Comparison of ENCODE assay signal across 8 cellular contexts in genomic region chr10:35563266-35563891, GRCh38. TPM values are rescaled to one million over a fixed set of nuclear protein-coding genes. Genes with fewer than 3 reads are reported as not detected.
DNase-seq lines count a peak whose midpoint lies in the region; ATAC-seq, FAIRE-seq and TF ChIP-seq lines count a peak whose summit lies in the region.

No MANE protein-coding gene starts in this region.

- no peak overlapping the region for H3K4me2 ChIP-seq in KMS-11

- POLR2A ChIA-PET in RWPE1 (lab: Yijun Ruan, JAX; ENCODE audit: low non-redundant PET) = no interaction called here

- intact Hi-C loops in adrenal gland (cut with DNase I) (loop anchor here in 1 of 2 donors (10.0 kb wide), 1 partner anchor 449 kb away; no protein-coding TSS in a partner anchor), right cardiac atrium (cut with DNase I) (loop anchor here in 2 of 4 donors (5.0 to 10.0 kb wide), 3 partner anchors 226 to 319 kb away; partner anchors contain the start of gene CCNY (in 2 of the 2))

- DNase-seq in AG10803 (ENCODE audit: low read depth) = peak; percentile 65
- peak; percentile 62 for DNase-seq in RWPE1 (ENCODE audit: low spot score)
- DNase-seq in adrenal gland = peak in 6 of 7 donors; percentile 36 to 79 (median 62)
- peak in 2 of 3 donors; percentile 50 to 71 for DNase-seq in right cardiac atrium
- peak; percentile 71 for DNase-seq in small intestine

- WGBS in adrenal gland, 4 donors = 41 to 48% (median 47%) methylated on average over 13 of the region's 13 CpGs
- 36% methylated on average over 13 of the region's 13 CpGs for WGBS in right cardiac atrium
- 38 to 42% (median 42%) methylated on average over 13 of the region's 13 CpGs for WGBS in small intestine, 3 donors

- H3K9me3 ChIP-seq in adrenal gland (replicated peaks in 1 of 3) (no peaks in the 10 kb centered on the region), right cardiac atrium (ENCODE audit: control insufficient read depth, low read length) (no peaks in the 10 kb centered on the region), small intestine (ENCODE audit: control insufficient read depth, low read depth) (no peaks in the 10 kb centered on the region)

- no peak for TF ChIP-seq POLR2A in adrenal gland (IDR thresholded peaks at IDR 0.05)

- H3K4me3 ChIP-seq in AG10803 (ENCODE audit: low read length) (no peak overlapping the region), KMS-11 (IDR thresholded peaks at IDR 0.05; ENCODE audit: insufficient read depth, low read depth, low read length) (no peak overlapping the region), adrenal gland (no peak overlapping the region), right cardiac atrium (ENCODE audit: low read length) (no peak overlapping the region), small intestine (ENCODE audit: low read depth in 1 of 2, low read length in 2 of 2) (no peak overlapping the region)

- CTCF ChIA-PET in RWPE1 (lab: Yijun Ruan, JAX) = interaction anchor here (0.6 to 2.1 kb wide), 25 partner anchors 8 to 1309 kb away, joined by 3 to 15 read pairs (median 4); no protein-coding TSS in a partner anchor

- ATAC-seq in GM18870 (IDR thresholded peaks at IDR 0.05; ENCODE audit: unreplicated experiment) = peak; percentile 58
- ATAC-seq in right cardiac atrium = peak; percentile 35 to 47
- ATAC-seq in HG03571 (IDR thresholded peaks at IDR 0.05; ENCODE audit: unreplicated experiment) = no peak

- peak; percentile 100 for TF ChIP-seq CTCF in AG10803 (conservative IDR thresholded peaks at IDR 0.05; ENCODE audit: low read length)
- TF ChIP-seq CTCF in KMS-11 (conservative IDR thresholded peaks at IDR 0.05; ENCODE audit: low read depth, low read length) = peak; percentile 100
- TF ChIP-seq CTCF in RWPE1 (conservative IDR thresholded peaks at IDR 0.05; ENCODE audit: low read depth) = peak; percentile 93
- peak; percentile 79 to 98 (median 92) for TF ChIP-seq CTCF in adrenal gland (IDR thresholded peaks at IDR 0.05)

- H3K36me3 ChIP-seq in KMS-11 (ENCODE audit: insufficient read depth) (no peaks in the 10 kb centered on the region), adrenal gland (replicated peaks in 1 of 2) (peaks cover 0 to 15% of the 10 kb centered on the region in 2 donors), small intestine (ENCODE audit: control insufficient read depth in 2 of 2, insufficient read depth in 2 of 2, low read length in 2 of 2) (peaks cover 0 to 8% of the 10 kb centered on the region in 2 donors)

- H3K27me3 ChIP-seq in KMS-11 (ENCODE audit: insufficient read depth, low read depth) = no peaks in the 10 kb centered on the region
- no peaks in the 10 kb centered on the region for H3K27me3 ChIP-seq in adrenal gland
- H3K27me3 ChIP-seq in right cardiac atrium (ENCODE audit: control insufficient read depth, insufficient read depth) = no peaks in the 10 kb centered on the region
- H3K27me3 ChIP-seq in small intestine (ENCODE audit: control insufficient read depth in 2 of 2, insufficient read depth in 2 of 2, low read length in 2 of 2) = no peaks in the 10 kb centered on the region

- no peaks in the 10 kb centered on the region for H4K20me1 ChIP-seq in KMS-11 (ENCODE audit: insufficient read depth)

- H3K27ac ChIP-seq in KMS-11 (no peak overlapping the region), RWPE1 (no peak overlapping the region), adrenal gland (no peak overlapping the region), right cardiac atrium (ENCODE audit: low read length) (peak overlapping the region; percentile 41), small intestine (ENCODE audit: low read depth in 1 of 2, low read length in 1 of 2) (no peak overlapping the region)

- no peak overlapping the region for H3K9ac ChIP-seq in KMS-11

- no peak for FAIRE-seq in small intestine (lab: Jason Lieb, UNC)

- H3K79me2 ChIP-seq in KMS-11 (ENCODE audit: insufficient read depth, low read depth) = no peaks in the 10 kb centered on the region

- H2AFZ ChIP-seq in KMS-11 (ENCODE audit: low read depth) = no peak overlapping the region

- no peaks in the 10 kb centered on the region for H3K4me1 ChIP-seq in KMS-11 (ENCODE audit: low read depth, poor library complexity, severe bottlenecking)
- peaks cover 4 to 16% of the 10 kb centered on the region in 2 donors for H3K4me1 ChIP-seq in adrenal gland (replicated peaks in 1 of 2)
- H3K4me1 ChIP-seq in right cardiac atrium (ENCODE audit: control insufficient read depth, insufficient read depth, low read length) = peaks cover 15% of the 10 kb centered on the region
- no peaks in the 10 kb centered on the region for H3K4me1 ChIP-seq in small intestine (ENCODE audit: control insufficient read depth in 2 of 2, insufficient read depth in 1 of 2, low read depth in 1 of 2, low read length in 1 of 2)

RNA-seq across cellular contexts. Expression of gene GJD4, which starts 41.8 kb away (rescaled TPM):
- total RNA-seq in adrenal gland = not detected
- polyA plus RNA-seq in adrenal gland = not detected
- not detected for total RNA-seq in right cardiac atrium
- polyA plus RNA-seq in right cardiac atrium = not detected
- under 1 TPM in 1 of 3 donors, not detected in 2; 0.03 TPM for polyA plus RNA-seq in small intestine
